ENCODE assay signal across 10 cellular contexts in genomic region chr1:243496173-243496553, GRCh38.
DNase-seq lines count a peak whose midpoint lies in the region; ATAC-seq lines count a peak whose summit lies in the region.
"Had no signal": no experiment of that assay in that cellular context is flagged by ENCODE, and none has a peak within 500 bp of the region (broad histone marks: within the 10 kb centered on the region; RNA-seq: fewer than 3 reads in every experiment).

No MANE protein-coding gene starts in this region.

- 83% methylated on average over 15 of the region's 15 CpGs for WGBS in thymus

- no peaks in the 10 kb centered on the region for H3K9me3 ChIP-seq in thymus (ENCODE audit: control insufficient read depth)

- ATAC-seq in HG02970 (IDR thresholded peaks at IDR 0.05; ENCODE audit: low FRiP score, unreplicated experiment), result no peak

- H3K36me3 ChIP-seq in thymus (ENCODE audit: control insufficient read depth, insufficient read depth), result peaks cover 14% of the 10 kb centered on the region

- H3K27me3 ChIP-seq in thymus (ENCODE audit: control insufficient read depth, insufficient read depth), result no peaks in the 10 kb centered on the region

- peak; percentile 12 for DNase-seq in NCI-H2107 treated with DMSO at 0.1 percent for 48 hours (lab: John Stamatoyannopoulos, UW; ENCODE audit: unreplicated experiment)
- DNase-seq in NCI-H2107 (lab: John Stamatoyannopoulos, UW), result no peak
- peak in 56 of 61 donors; percentile 37 to 89 (median 70) for DNase-seq in caudate nucleus (lab: John Stamatoyannopoulos, UW)
- peak; percentile 87 for DNase-seq in medulla oblongata (ENCODE audit: extremely low spot score)
- no peak for DNase-seq in activated CD4-positive, alpha-beta T cell treated with anti-CD3 and anti-CD28 coated beads for 1 hour
- DNase-seq in T1000 (lab: John Stamatoyannopoulos, UW), result no peak
- DNase-seq: NCI-H2081 had no signal

- no peaks in the 10 kb centered on the region for H3K4me1 ChIP-seq in thymus (ENCODE audit: control insufficient read depth, insufficient read depth, low read length)

- H3K27ac ChIP-seq in caudate nucleus (ENCODE audit: low read depth, low read length), result peak overlapping the region; percentile 90
- H3K27ac ChIP-seq in thymus (ENCODE audit: low read depth), result peak overlapping the region; percentile 22
- H3K27ac ChIP-seq: 22Rv1 had no signal

- H3K4me3 ChIP-seq in thymus (ENCODE audit: low read length), result no peak overlapping the region

Comparison
In these comparisons a context has a peak if more than half of its experiments do, and no peak if none do; other contexts are left out.
1. DNase-seq: peak in NCI-H2107 treated with DMSO at 0.1 percent for 48 hours (single experiment), caudate nucleus (56 of 61) and medulla oblongata (single experiment); none in NCI-H2107 (single experiment), activated CD4-positive, alpha-beta T cell treated with anti-CD3 and anti-CD28 coated beads for 1 hour (single experiment) and T1000 (single experiment).